In genomic region chrX:12949205-12949926, GRCh38 we compare ENCODE assay signal across 8 cellular contexts. TPM values are rescaled to one million over a fixed set of nuclear protein-coding genes. Genes with fewer than 3 reads are reported as not detected.
DNase-seq lines count a peak whose midpoint lies in the region; ATAC-seq and TF ChIP-seq lines count a peak whose summit lies in the region.

No MANE protein-coding gene starts in this region.

- peaks cover 74% of the 10 kb centered on the region for H3K4me1 ChIP-seq in OCI-LY1 (ENCODE audit: insufficient read depth, low read length, severe bottlenecking)
- H3K4me1 ChIP-seq in rectal smooth muscle tissue (ENCODE audit: control insufficient read depth, insufficient read depth, low read length), result no peaks in the 10 kb centered on the region

- TF ChIP-seq CTCF in OCI-LY1 (IDR thresholded peaks at IDR 0.05; ENCODE audit: low read length), result no peak
- peak in 1 of 56 donors; percentile 0 for TF ChIP-seq CTCF in dorsolateral prefrontal cortex (IDR thresholded peaks at IDR 0.05 in 54 of 56, conservative IDR thresholded peaks at IDR 0.05 in 2 of 56; ENCODE audit: low read depth in 1 of 56, partially characterized antibody in 56 of 56)

- no peak for ATAC-seq in HG03432 (IDR thresholded peaks at IDR 0.05; ENCODE audit: unreplicated experiment)

- H3K27ac ChIP-seq in OCI-LY1 (ENCODE audit: low read depth, low read length, poor library complexity, severe bottlenecking), result peak overlapping the region; percentile 100
- peak overlapping the region in 52 of 59 donors; percentile 3 to 86 (median 68) for H3K27ac ChIP-seq in dorsolateral prefrontal cortex
- peak overlapping the region; percentile 47 for H3K27ac ChIP-seq in rectal smooth muscle tissue (ENCODE audit: low read depth, low read length)

- H3K36me3 ChIP-seq in OCI-LY1 (ENCODE audit: insufficient read depth, low read length) (no peaks in the 10 kb centered on the region), rectal smooth muscle tissue (ENCODE audit: control insufficient read depth, insufficient read depth, low read length) (no peaks in the 10 kb centered on the region)

- intact Hi-C loops in dorsolateral prefrontal cortex (cut with DNase I), result loop anchor here in 1 of 2 donors (5.0 to 10.0 kb wide), 3 partner anchors 538 to 1083 kb away; no protein-coding TSS in a partner anchor

- H3K4me3 ChIP-seq in OCI-LY1 (ENCODE audit: low read depth, low read length, poor library complexity, severe bottlenecking) (peak overlapping the region; percentile 49), dorsolateral prefrontal cortex (peak overlapping the region in 39 of 59 donors; percentile 1 to 57 (median 33)), rectal smooth muscle tissue (ENCODE audit: low read length) (no peak overlapping the region)

- H3K9ac ChIP-seq in OCI-LY1 (ENCODE audit: low read length) (peak overlapping the region; percentile 84), rectal smooth muscle tissue (ENCODE audit: low read length) (no peak overlapping the region)

- H4K20me1 ChIP-seq in OCI-LY1 (ENCODE audit: insufficient read depth, low read length), result no peaks in the 10 kb centered on the region

- H3K9me3 ChIP-seq in OCI-LY1 (ENCODE audit: low read length), result no peaks in the 10 kb centered on the region

- peak; percentile 39 for DNase-seq in DMS 273 treated with DMSO at 0.1 percent for 48 hours (lab: John Stamatoyannopoulos, UW)
- no peak for DNase-seq in dorsolateral prefrontal cortex
- DNase-seq in AG08396 (ENCODE audit: low spot score), result no peak
- no peak for DNase-seq in SW480 (ENCODE audit: low spot score)
- DNase-seq in HPDE6-E6E7 (ENCODE audit: extremely low spot score), result no peak

- H3K27me3 ChIP-seq in OCI-LY1 (ENCODE audit: insufficient read depth, low read length) (no peaks in the 10 kb centered on the region), dorsolateral prefrontal cortex (peaks cover 0 to 44% (median 4%) of the 10 kb centered on the region in 45 donors), rectal smooth muscle tissue (ENCODE audit: control insufficient read depth, insufficient read depth, low read length) (no peaks in the 10 kb centered on the region)

- peak overlapping the region; percentile 95 for H3K4me2 ChIP-seq in OCI-LY1 (ENCODE audit: low read length)

- H3K9me2 ChIP-seq in OCI-LY1 (ENCODE audit: low read depth, low read length), result no peaks in the 10 kb centered on the region

- no peak overlapping the region for H2AFZ ChIP-seq in OCI-LY1 (ENCODE audit: low read length)

- H3K79me2 ChIP-seq in OCI-LY1 (ENCODE audit: insufficient read depth, low read length), result no peaks in the 10 kb centered on the region

- 0 out of 2 replicates have a peak, but pooled peaks cover 5% of the 10 kb centered on the region for H3F3A ChIP-seq in OCI-LY1 (ENCODE audit: insufficient read depth, low read length)

RNA-seq across cellular contexts. Expression of gene TMSB4X, which starts 25.5 kb away (rescaled TPM):
- 1,000 to 10,000 TPM; 1,088 to 2,217 (median 1,674) TPM for total RNA-seq in dorsolateral prefrontal cortex

RNA-seq across cellular contexts. Expression of gene TLR8, which starts 42.9 kb away (rescaled TPM):
- 1 to 10 TPM in 16 of 120 experiments, under 1 TPM in 89, not detected in 15; 0.10 to 2.1 (median 0.44) TPM for total RNA-seq in dorsolateral prefrontal cortex

Comparison
In these comparisons a context has a peak if more than half of its experiments do, and no peak if none do; other contexts are left out.
1. H3K27ac ChIP-seq: peak in every context shown above with its lines; median percentile 100 in OCI-LY1; 68 in dorsolateral prefrontal cortex; 47 in rectal smooth muscle tissue.